Comparison of ENCODE assay signal across 25 cellular contexts in genomic region chr12:97501422-97501821, GRCh38. TPM values are rescaled to one million over a fixed set of nuclear protein-coding genes. Genes with fewer than 3 reads are reported as not detected.
DNase-seq lines count a peak whose midpoint lies in the region; ATAC-seq, FAIRE-seq and TF ChIP-seq lines count a peak whose summit lies in the region.
"Had no signal": no experiment of that assay in that cellular context is flagged by ENCODE, and none has a peak within 500 bp of the region (broad histone marks: within the 10 kb centered on the region; RNA-seq: fewer than 3 reads in every experiment).

No MANE protein-coding gene starts in this region.

- H2BK12ac ChIP-seq in H1 (ENCODE audit: low read depth, low read length) = no peak overlapping the region

- intact Hi-C loops in vagina (cut with DNase I) = no loop called here

- H2BK120ac ChIP-seq in H1 (replicated peaks; ENCODE audit: low read depth, low read length) = no peak overlapping the region

- H3K36me3 ChIP-seq in H1 (ENCODE audit: control insufficient read depth in 2 of 4, insufficient read depth in 4 of 4, low read length in 3 of 4) = peaks cover 0 to 59% (median 21%) of the 10 kb centered on the region in 4 experiments; a peak in 7 of 8 replicates
- no peaks in the 10 kb centered on the region for H3K36me3 ChIP-seq in vagina
- H3K36me3 ChIP-seq: BE2C; BLaER1 treated with 17β-estradiol and CSF1 and Interleukin-3, amounts not matched to agents 10 nM and 100 nM had no signal

- no peak overlapping the region for H3K56ac ChIP-seq in H1 (replicated peaks; ENCODE audit: insufficient read length, low read depth, low read length)

- H4K5ac ChIP-seq in H1 (ENCODE audit: insufficient read length, low read depth, low read length) = no peak overlapping the region

- no peak overlapping the region for H4K8ac ChIP-seq in H1 (ENCODE audit: extremely low read depth, insufficient read depth, low read length)

- no peak overlapping the region for H3K18ac ChIP-seq in H1 (ENCODE audit: extremely low read depth, low read length)

- H2BK20ac ChIP-seq in H1 (ENCODE audit: low read length) = no peak overlapping the region

- no peak for ATAC-seq in HG03354 (IDR thresholded peaks at IDR 0.05; ENCODE audit: poor library complexity, severe bottlenecking, unreplicated experiment)
- ATAC-seq: GM12878, HCT116 had no signal

- H4K20me1 ChIP-seq in H1 (replicated peaks in 1 of 2; ENCODE audit: control insufficient read depth in 1 of 2, insufficient read depth in 2 of 2, low read length in 2 of 2) = no peaks in the 10 kb centered on the region
- H4K20me1 ChIP-seq: BLaER1 treated with 17β-estradiol and CSF1 and Interleukin-3, amounts not matched to agents 10 nM and 100 nM had no signal

- TF ChIP-seq POLR2A in H1 (IDR thresholded peaks at IDR 0.05; ENCODE audit: control extremely low read depth in 1 of 2, low read depth in 2 of 2, low read length in 2 of 2) (no peak), vagina (IDR thresholded peaks at IDR 0.05) (no peak)

- H2BK15ac ChIP-seq in H1 (ENCODE audit: low read length) = no peak overlapping the region

- H3K14ac ChIP-seq in H1 (ENCODE audit: insufficient read length) = no peak overlapping the region

- H2BK5ac ChIP-seq in H1 (ENCODE audit: low read depth, low read length) = no peak overlapping the region

- no peak for TF ChIP-seq RAD21 in H1 (IDR thresholded peaks at IDR 0.05 in 1 of 2, conservative IDR thresholded peaks at IDR 0.05 in 1 of 2; ENCODE audit: low read depth in 2 of 2, low read length in 2 of 2)

- H3K4me1 ChIP-seq in H1 (replicated peaks in 1 of 4; ENCODE audit: control insufficient read depth in 3 of 4, insufficient read depth in 4 of 4, low read length in 3 of 4) = no peaks in the 10 kb centered on the region
- no peaks in the 10 kb centered on the region for H3K4me1 ChIP-seq in vagina
- H3K4me1 ChIP-seq: BE2C; BLaER1 treated with 17β-estradiol and CSF1 and Interleukin-3, amounts not matched to agents 10 nM and 100 nM had no signal

- H3K27ac ChIP-seq in H1 (ENCODE audit: low read depth, low read length) (no peak overlapping the region), vagina (no peak overlapping the region)
- H3K27ac ChIP-seq: 22Rv1; BLaER1 treated with 17β-estradiol and CSF1 and Interleukin-3, amounts not matched to agents 10 nM and 100 nM; GM23248 had no signal

- H2AFZ ChIP-seq in H1 (ENCODE audit: low read length) = no peak overlapping the region
- H2AFZ ChIP-seq: GM23248 had no signal

- no peak overlapping the region for H3K4me2 ChIP-seq in H1 (ENCODE audit: insufficient read depth in 1 of 2, low read depth in 2 of 2, low read length in 2 of 2)
- H3K4me2 ChIP-seq: BLaER1 treated with 17β-estradiol and CSF1 and Interleukin-3, amounts not matched to agents 10 nM and 100 nM had no signal

- H3K79me1 ChIP-seq in H1 (ENCODE audit: low read depth, low read length) = no peaks in the 10 kb centered on the region

- H3K4me3 ChIP-seq in H1 (ENCODE audit: extremely low read depth in 1 of 4, insufficient read depth in 2 of 4, low read depth in 3 of 4, low read length in 4 of 4) = no peak overlapping the region
- H3K4me3 ChIP-seq in vagina = no peak overlapping the region
- H3K4me3 ChIP-seq: BLaER1 treated with 17β-estradiol and CSF1 and Interleukin-3, amounts not matched to agents 10 nM and 100 nM; GM12878; GM23248 had no signal

- H3K27me3 ChIP-seq in H1 (replicated peaks in 1 of 4; ENCODE audit: control insufficient read depth in 3 of 4, extremely low read depth in 1 of 4, insufficient read depth in 3 of 4, low read length in 3 of 4) (no peaks in the 10 kb centered on the region), vagina (no peaks in the 10 kb centered on the region)
- H3K27me3 ChIP-seq: BE2C; BLaER1 treated with 17β-estradiol and CSF1 and Interleukin-3, amounts not matched to agents 10 nM and 100 nM had no signal

- TF ChIP-seq CTCF in H1 (IDR thresholded peaks at IDR 0.05; ENCODE audit: control extremely low read depth in 1 of 3, insufficient read depth in 1 of 3, low read depth in 1 of 3, low read length in 3 of 3) (no peak), vagina (IDR thresholded peaks at IDR 0.05) (no peak)

- peak; percentile 13 for FAIRE-seq in H1 (lab: Jason Lieb, UNC)
- FAIRE-seq: A204.1, D721Med, GM12878, GM19239 had no signal

- H3K9ac ChIP-seq in H1 (replicated peaks in 1 of 4; ENCODE audit: extremely low read depth in 1 of 4, low read depth in 3 of 4, low read length in 3 of 4) = no peak overlapping the region
- H3K9ac ChIP-seq: BLaER1 treated with 17β-estradiol and CSF1 and Interleukin-3, amounts not matched to agents 10 nM and 100 nM; GM23248 had no signal

- 88% methylated on average over 2 of the region's 2 CpGs; no CpG with 5 or more reads in 1 of the 2 experiments for WGBS in H1 (ENCODE audit: extremely low coverage in 1 of 2, insufficient coverage in 1 of 2, insufficient read length in 1 of 2, insufficient replicate concordance in 2 of 2, low coverage in 1 of 2, low lambda C conversion rate in 2 of 2, missing lambda C conversion rate in 1 of 2), 2 experiments

- no peaks in the 10 kb centered on the region for H3K79me2 ChIP-seq in H1 (ENCODE audit: control insufficient read depth in 1 of 2, insufficient read depth in 2 of 2, low read length in 2 of 2)

- no peak overlapping the region for H4K91ac ChIP-seq in H1 (replicated peaks; ENCODE audit: insufficient read length, low read length)

- H3K9me3 ChIP-seq in H1 (ENCODE audit: insufficient read depth in 2 of 2, low read depth in 1 of 2, low read length in 1 of 2) (no peaks in the 10 kb centered on the region), vagina (no peaks in the 10 kb centered on the region)
- H3K9me3 ChIP-seq: BE2C; BLaER1 treated with 17β-estradiol and CSF1 and Interleukin-3, amounts not matched to agents 10 nM and 100 nM had no signal

- POLR2A ChIA-PET in H1 (lab: Charles Lee; ENCODE audit: partially characterized antibody) = no interaction called here

- no peak overlapping the region for H3K4ac ChIP-seq in H1 (replicated peaks; ENCODE audit: insufficient read length, low read depth, low read length)

- CTCF ChIA-PET in H1 (lab: Charles Lee; ENCODE audit: partially characterized antibody) = interaction anchor here (0.6 to 0.7 kb wide), 2 partner anchors 18 to 738 kb away, joined by 3 read pairs; no protein-coding TSS in a partner anchor

- peak in 2 of 3 experiments; percentile 41 to 73 for DNase-seq in NCI-H1417 (lab: John Stamatoyannopoulos, UW)
- DNase-seq in NCI-H1417 treated with DMSO at 0.1 percent for 48 hours (lab: John Stamatoyannopoulos, UW) = no peak
- peak; percentile 29 for DNase-seq in NCI-H69 (lab: John Stamatoyannopoulos, UW)
- DNase-seq in H1 (ENCODE audit: low read depth in 1 of 2, low spot score in 2 of 2) = no peak
- no peak for DNase-seq in NCI-H524 (lab: John Stamatoyannopoulos, UW)
- no peak for DNase-seq in vagina (ENCODE audit: extremely low spot score in 2 of 2)
- DNase-seq: AML-193; BE2C; CD4-positive, alpha-beta T cell; CD8-positive, alpha-beta memory T cell; DMS 273 treated with DMSO at 0.1 percent for 48 hours; DMS79; EL; GDM1; GM23248; H9 had no signal

- no peak overlapping the region for H2AK5ac ChIP-seq in H1 (ENCODE audit: low read depth, low read length)

- H3K23ac ChIP-seq in H1 (ENCODE audit: insufficient read length) = no peak overlapping the region

- no peak for TF ChIP-seq EP300 in H1 (IDR thresholded peaks at IDR 0.05; ENCODE audit: borderline replicate concordance in 1 of 2, low read depth in 2 of 2, low read length in 2 of 2)

- H3K23me2 ChIP-seq in H1 (ENCODE audit: low read depth, low read length) = no peaks in the 10 kb centered on the region

TF ChIP-seq in H1, 55 proteins besides CTCF, POLR2A, EP300 and RAD21:
- no peak for TF ChIP-seq POLR2AphosphoS5 (IDR thresholded peaks at IDR 0.05; ENCODE audit: low read depth, low read length)
- TF ChIP-seq SP4 (IDR thresholded peaks at IDR 0.05; ENCODE audit: low read length) = no peak
- TF ChIP-seq MAX (IDR thresholded peaks at IDR 0.05) = no peak

RNA-seq across cellular contexts. Expression of gene RMST, which starts 38.8 kb away (rescaled TPM):
- 32.1 and 36.3 TPM in 2 replicates for total RNA-seq in H1 (2021; fragmentation: NEBNext Ultra II Directional; extraction: Animal tissue kit (Norgen Biotek cat#: 25700))
- polyA plus RNA-seq in H1 (2011; rRNA removed) = 19.1 and 29.9 TPM in 2 replicates
- polyA plus RNA-seq in H1 (2011; cell fraction: cytosol; rRNA removed) = 31.5 TPM
- polyA plus RNA-seq in H1 (2011; cell fraction: nucleus; rRNA removed) = 25.0 TPM
- 20.4 to 39.6 TPM (median 22.2 TPM) in 4 replicates for polyA plus RNA-seq in H1 (2012, experiment 1 of 2)
- polyA plus RNA-seq in H1 (2012, experiment 2 of 2) = 6.0 TPM
- polyA plus RNA-seq in H1 (2013, experiment 1 of 2) = 50.4 TPM
- 42.4 TPM for polyA plus RNA-seq in H1 (2013, experiment 2 of 2)
- polyA minus RNA-seq in H1 (2011; rRNA and poly(A)+ RNA removed) = 93.1 and 109 TPM in 2 replicates
- 49.0 TPM for polyA minus RNA-seq in H1 (2011; cell fraction: cytosol; rRNA and poly(A)+ RNA removed)
- 260 TPM for polyA minus RNA-seq in H1 (2011; cell fraction: nucleus; rRNA and poly(A)+ RNA removed)
- 73.2 TPM for total RNA-seq in vagina
- total RNA-seq: CD4-positive, alpha-beta T cell; CD8-positive, alpha-beta memory T cell; GM23248 had no signal
- polyA plus RNA-seq: CD14-positive monocyte; CD8-positive, alpha-beta memory T cell; GM23248 had no signal

Comparison
In these comparisons a context has a peak if more than half of its experiments do, and no peak if none do; other contexts are left out.
1. DNase-seq: peak in NCI-H1417 (2 of 3) and NCI-H69 (single experiment); none in NCI-H1417 treated with DMSO at 0.1 percent for 48 hours (single experiment), H1 (0 of 2), NCI-H524 (0 of 2) and vagina (0 of 2).